25 cellular contexts compared by ENCODE assay signal in the genomic region with DNA sequence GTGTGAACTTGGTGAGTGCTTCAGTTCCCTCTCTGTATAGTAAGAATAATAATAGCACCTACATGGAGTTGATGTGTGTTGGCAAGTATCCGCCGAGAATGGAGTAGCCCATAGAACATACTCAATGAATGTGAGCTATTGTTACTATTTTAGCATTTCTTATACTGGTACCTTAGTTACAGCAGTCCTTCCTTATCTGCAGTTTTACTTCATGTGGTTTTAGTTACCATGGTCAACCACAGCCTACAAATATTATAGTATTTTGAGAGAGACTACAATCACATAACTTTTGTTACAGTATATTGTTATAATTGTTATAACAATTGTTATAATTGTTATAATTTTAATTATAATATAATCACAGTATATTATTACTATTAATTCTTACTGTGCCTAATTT.
"Had no signal": no experiment of that assay in that cellular context is flagged by ENCODE, and none has a peak within 500 bp of the region (broad histone marks: within the 10 kb centered on the region; RNA-seq: fewer than 3 reads in every experiment).

No MANE protein-coding gene starts in this region.

- FAIRE-seq: kidney, pancreas, urothelium cell line had no signal

- H3K4me2 ChIP-seq: hepatocyte had no signal

- H3K27ac ChIP-seq: epithelial cell of prostate, esophagus squamous epithelium, foreskin keratinocyte, hepatocyte, pancreas, prostate gland, skin epidermis, stomach had no signal

- H3K4me3 Mint-ChIP-seq: naive B cell, nephron, type B pancreatic cell had no signal

- H3K27me3 Mint-ChIP-seq: type B pancreatic cell had no signal

- ATAC-seq: foreskin keratinocyte, left colon, pancreas, sciatic nerve had no signal

- H2AFZ ChIP-seq: hepatocyte had no signal

- H3K4me1 ChIP-seq: foreskin keratinocyte, prostate gland had no signal

- H3K9me3 Mint-ChIP-seq: naive B cell, nephron, type B pancreatic cell had no signal

- H3K9me3 ChIP-seq: esophagus squamous epithelium, pancreas, prostate gland, stomach, thoracic aorta had no signal

- H3K79me2 ChIP-seq: hepatocyte had no signal

- H3K36me3 ChIP-seq: esophagus squamous epithelium, pancreas, prostate gland had no signal

- DNase-seq: effector memory CD4-positive, alpha-beta T cell; esophagus squamous epithelium; foreskin keratinocyte; head of caudate nucleus; kidney; left colon; mesendoderm; naive B cell; occipital lobe; pancreas; retina; stimulated activated CD4-positive, alpha-beta T cell treated with anti-CD3 and anti-CD28 coated beads, Interleukin-2, amount 100 ng/mL, for 24 hours; stimulated activated CD4-positive, alpha-beta T cell treated with anti-CD3 and anti-CD28 coated beads, Interleukin-4, amount 100 ng/mL, for 4 hours; stimulated activated naive CD4-positive, alpha-beta T cell; stomach; substantia nigra had no signal

- H3K27me3 ChIP-seq: esophagus squamous epithelium, foreskin keratinocyte, hepatocyte, pancreas, stomach had no signal

- H3K27ac Mint-ChIP-seq: naive B cell, nephron, type B pancreatic cell had no signal

- H3K4me3 ChIP-seq: esophagus squamous epithelium, hepatocyte, pancreas, prostate gland, skin epidermis, stomach, thoracic aorta had no signal
